Comparison of ENCODE assay signal across 8 cellular contexts in genomic region chr22:29269230-29269604, GRCh38. TPM values are rescaled to one million over a fixed set of nuclear protein-coding genes. Genes with fewer than 3 reads are reported as not detected.
DNase-seq lines count a peak whose midpoint lies in the region; FAIRE-seq and TF ChIP-seq lines count a peak whose summit lies in the region.

No MANE protein-coding gene starts in this region.

- H3K27me3 ChIP-seq in AG04450 (ENCODE audit: control insufficient read depth, insufficient read depth, low read length) (no peaks in the 10 kb centered on the region), HUES48 (ENCODE audit: control insufficient read depth, insufficient read depth, low read length) (no peaks in the 10 kb centered on the region), bronchial epithelial cell (ENCODE audit: control insufficient read depth, insufficient read depth, low read length) (no peaks in the 10 kb centered on the region), mucosa of rectum (ENCODE audit: control insufficient read depth in 2 of 2, insufficient read depth in 2 of 2, low read length in 2 of 2) (no peaks in the 10 kb centered on the region)

- H3K36me3 ChIP-seq in HUES48 (ENCODE audit: control insufficient read depth, insufficient read depth, low read length) (peaks cover 67% of the 10 kb centered on the region), bronchial epithelial cell (ENCODE audit: control insufficient read depth, insufficient read depth, low read length) (peaks cover 22% of the 10 kb centered on the region), mucosa of rectum (ENCODE audit: control insufficient read depth in 2 of 2, insufficient read depth in 2 of 2, low read length in 2 of 2) (peaks cover 23 to 41% of the 10 kb centered on the region in 2 donors)

- H3K27ac ChIP-seq in AG04450 (ENCODE audit: low read depth, low read length) (peak overlapping the region; percentile 100), HUES48 (ENCODE audit: low read depth, low read length) (peak overlapping the region; percentile 100), mucosa of rectum (ENCODE audit: low read depth in 2 of 2, low read length in 2 of 2) (peak overlapping the region; percentile 98)

- FAIRE-seq in bronchial epithelial cell (lab: Jason Lieb, UNC): no peak

- POLR2A ChIA-PET in AG04450 (lab: Yijun Ruan, JAX): interaction anchor here (1.2 kb wide), 1 partner anchor 42 kb away, joined by 4 read pairs; no protein-coding TSS in a partner anchor

- H3K4me3 ChIP-seq in AG04450 (ENCODE audit: low read depth, low read length) (peak overlapping the region; percentile 84), HUES48 (ENCODE audit: low read depth, low read length) (peak overlapping the region; percentile 95), bronchial epithelial cell (ENCODE audit: low read depth, low read length) (peak overlapping the region; percentile 76), mucosa of rectum (ENCODE audit: low read length in 2 of 2) (peak overlapping the region; percentile 95 to 96)

- H3K9ac ChIP-seq in HUES48 (ENCODE audit: low read depth, low read length) (peak overlapping the region; percentile 100), mucosa of rectum (ENCODE audit: low read depth in 1 of 2, low read length in 2 of 2) (peak overlapping the region; percentile 99)

- H3K9me3 ChIP-seq in AG04450 (ENCODE audit: control insufficient read depth, insufficient read depth, low read length): no peaks in the 10 kb centered on the region; the same call in 1 of the 2 replicates
- no peaks in the 10 kb centered on the region for H3K9me3 ChIP-seq in HUES48 (ENCODE audit: control insufficient read depth, insufficient read depth, low read length)
- H3K9me3 ChIP-seq in mucosa of rectum (ENCODE audit: control insufficient read depth in 2 of 2, low read length in 2 of 2): no peaks in the 10 kb centered on the region

- TF ChIP-seq CTCF in AG04450 (IDR thresholded peaks at IDR 0.05; ENCODE audit: low read depth, low read length) (no peak), bronchial epithelial cell (IDR thresholded peaks at IDR 0.05; ENCODE audit: insufficient read depth, low read length, severe bottlenecking) (no peak)

- DNase-seq in AG04450 (ENCODE audit: low read depth, low spot score): no peak
- no peak for DNase-seq in bronchial epithelial cell (ENCODE audit: low read depth)
- DNase-seq in inferior parietal cortex (ENCODE audit: extremely low spot score): no peak
- no peak for DNase-seq in Kasumi-1 (lab: John Stamatoyannopoulos, UW)
- no peak for DNase-seq in KG1 (lab: John Stamatoyannopoulos, UW)
- DNase-seq in RKO (ENCODE audit: low spot score): no peak

- H3K4me1 ChIP-seq in HUES48 (ENCODE audit: control insufficient read depth, insufficient read depth, low read length) (peaks cover 33% of the 10 kb centered on the region), mucosa of rectum (ENCODE audit: control insufficient read depth in 2 of 2, insufficient read depth in 2 of 2, low read length in 2 of 2) (peaks cover 30 to 39% of the 10 kb centered on the region in 2 donors)

- CTCF ChIA-PET in AG04450 (lab: Charles Lee): no interaction called here

RNA-seq across cellular contexts. Expression of gene EWSR1, which starts 1.1 kb away (rescaled TPM):
- polyA plus RNA-seq in AG04450 (2011; rRNA removed): 146 and 185 TPM in 2 replicates
- 206 and 243 TPM in 2 replicates for polyA minus RNA-seq in AG04450 (2011; rRNA and poly(A)+ RNA removed)
- 87.1 and 163 TPM in 2 replicates for total RNA-seq in bronchial epithelial cell

RNA-seq across cellular contexts. Expression of gene RHBDD3, which starts 1.4 kb away (rescaled TPM):
- 9.9 and 13.8 TPM in 2 replicates for polyA plus RNA-seq in AG04450 (2011; rRNA removed)
- 3.6 and 5.0 TPM in 2 replicates for polyA minus RNA-seq in AG04450 (2011; rRNA and poly(A)+ RNA removed)
- 21.6 and 25.0 TPM in 2 replicates for total RNA-seq in bronchial epithelial cell

RNA-seq across cellular contexts. Expression of gene GAS2L1, which starts 37.2 kb away (rescaled TPM):
- 4.5 and 5.2 TPM in 2 replicates for polyA plus RNA-seq in AG04450 (2011; rRNA removed)
- 2.2 and 2.9 TPM in 2 replicates for polyA minus RNA-seq in AG04450 (2011; rRNA and poly(A)+ RNA removed)
- 4.1 and 5.3 TPM in 2 replicates for total RNA-seq in bronchial epithelial cell

RNA-seq across cellular contexts. Expression of gene RASL10A, which starts 46.3 kb away (rescaled TPM):
- not detected in 2 replicates for polyA plus RNA-seq in AG04450 (2011; rRNA removed)
- not detected in 2 replicates for polyA minus RNA-seq in AG04450 (2011; rRNA and poly(A)+ RNA removed)
- total RNA-seq in bronchial epithelial cell: not detected in 2 replicates
